ENCODE assay signal across 21 cellular contexts in genomic region chr12:112146123-112146522, GRCh38.
"Had no signal": no experiment of that assay in that cellular context is flagged by ENCODE, and none has a peak within 500 bp of the region (broad histone marks: within the 10 kb centered on the region; RNA-seq: fewer than 3 reads in every experiment).

No MANE protein-coding gene starts in this region.

- H3K27ac Mint-ChIP-seq: T-helper 2 cell treated with Interferon-gamma antibody and Interleukin-4, amounts not matched to agents 5 μg/mL and 100 μg/mL, for 36 hours had no signal

- H3K9me3 Mint-ChIP-seq: activated B cell treated with CpG ODN at 0.5 μM for 24 hours; activated naive CD4-positive, alpha-beta T cell treated with anti-CD3 and anti-CD28 coated beads, Interleukin-2, amount 50 U/mL, for 24 hours; mesothelial cell of epicardium; naive B cell; T-helper 2 cell treated with Interferon-gamma antibody and Interleukin-4, amounts not matched to agents 5 μg/mL and 100 μg/mL, for 36 hours had no signal

- H3K4me1 ChIP-seq: pancreas, psoas muscle, tibial nerve, vagina had no signal

- ATAC-seq: activated CD4-positive, alpha-beta T cell treated with anti-CD3 and anti-CD28 coated beads for 36 hours; left cardiac atrium; left ventricle myocardium superior; pancreas; psoas muscle had no signal

- H3K27me3 ChIP-seq: pancreas, sigmoid colon, tibial nerve, vagina had no signal

- H3K27me3 Mint-ChIP-seq: activated B cell treated with CpG ODN at 0.5 μM for 24 hours; activated CD4-positive, alpha-beta T cell treated with anti-CD3 and anti-CD28 coated beads for 36 hours; activated naive CD4-positive, alpha-beta T cell treated with anti-CD3 and anti-CD28 coated beads, Interleukin-2, amount 50 U/mL, for 24 hours; naive B cell had no signal

- H3K4me3 ChIP-seq: pancreas, psoas muscle, sigmoid colon, tibial nerve, vagina had no signal

- H3K9me3 ChIP-seq: pancreas, psoas muscle, sigmoid colon, tibial nerve, vagina had no signal

- DNase-seq: activated B cell treated with CpG ODN at 0.5 μM for 24 hours; activated CD4-positive, alpha-beta T cell treated with anti-CD3 and anti-CD28 coated beads for 36 hours; anterior cingulate cortex; effector CD8-positive, alpha-beta T cell; foreskin fibroblast; hippocampal formation; left cardiac atrium; left ventricle myocardium superior; naive B cell; pancreas; psoas muscle; sigmoid colon; small intestine; stimulated activated CD4-positive, alpha-beta T cell treated with anti-CD3 and anti-CD28 coated beads, Interleukin-4, amount 100 ng/mL, for 4 hours; stimulated activated naive CD4-positive, alpha-beta T cell; T-helper 1 cell had no signal

- H3K4me3 Mint-ChIP-seq: activated B cell treated with CpG ODN at 0.5 μM for 24 hours; activated CD4-positive, alpha-beta T cell treated with anti-CD3 and anti-CD28 coated beads for 36 hours; activated naive CD4-positive, alpha-beta T cell treated with anti-CD3 and anti-CD28 coated beads, Interleukin-2, amount 50 U/mL, for 24 hours; mesothelial cell of epicardium; T-helper 2 cell treated with Interferon-gamma antibody and Interleukin-4, amounts not matched to agents 5 μg/mL and 100 μg/mL, for 36 hours had no signal

- H3K4me1 Mint-ChIP-seq: activated CD4-positive, alpha-beta T cell treated with anti-CD3 and anti-CD28 coated beads for 36 hours had no signal

- H3K27ac ChIP-seq: pancreas, psoas muscle, sigmoid colon, tibial nerve, vagina had no signal
